Comparison of ENCODE assay signal across 14 cellular contexts in the genomic region with DNA sequence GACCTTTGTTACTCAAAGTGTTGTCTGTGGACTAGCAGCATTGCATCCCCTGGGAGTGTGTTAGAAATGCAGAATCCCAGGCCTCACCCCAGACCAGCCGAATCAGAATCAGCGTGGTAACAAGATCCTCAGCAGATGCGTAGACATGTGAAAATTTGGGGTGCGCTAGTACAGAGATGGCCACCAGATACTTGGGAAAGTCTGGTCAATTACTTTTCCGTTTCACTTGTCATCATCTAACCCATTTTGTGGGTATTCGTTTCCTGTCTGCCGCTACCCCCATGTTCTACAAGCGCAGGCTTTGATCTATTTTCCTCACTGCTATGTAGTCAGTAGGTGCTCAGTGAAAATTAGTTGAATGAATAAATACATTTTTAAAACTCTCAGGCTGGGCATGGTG. TPM values are rescaled to one million over a fixed set of nuclear protein-coding genes. Genes with fewer than 3 reads are reported as not detected.
DNase-seq lines count a peak whose midpoint lies in the region; ATAC-seq and TF ChIP-seq lines count a peak whose summit lies in the region.
"Had no signal": no experiment of that assay in that cellular context is flagged by ENCODE, and none has a peak within 500 bp of the region (broad histone marks: within the 10 kb centered on the region; RNA-seq: fewer than 3 reads in every experiment).

No MANE protein-coding gene starts in this region.

- peak overlapping the region in 3 of 9 donors; percentile 4 to 78 (median 8) for H3K27ac Mint-ChIP-seq in naive thymus-derived CD4-positive, alpha-beta T cell
- H3K27ac Mint-ChIP-seq in mesothelial cell of epicardium: no peak overlapping the region

- no peak overlapping the region for H3K27ac ChIP-seq in naive thymus-derived CD4-positive, alpha-beta T cell (ENCODE audit: low read depth, low read length)
- no peak overlapping the region for H3K27ac ChIP-seq in dorsolateral prefrontal cortex
- H3K27ac ChIP-seq in lower lobe of right lung: no peak overlapping the region

- H3K4me3 ChIP-seq in naive thymus-derived CD4-positive, alpha-beta T cell (ENCODE audit: low read length): no peak overlapping the region
- no peak overlapping the region for H3K4me3 ChIP-seq in dorsolateral prefrontal cortex
- H3K4me3 ChIP-seq in lower lobe of right lung: no peak overlapping the region

- H3K36me3 ChIP-seq in naive thymus-derived CD4-positive, alpha-beta T cell (ENCODE audit: control insufficient read depth in 2 of 3, insufficient read depth in 3 of 3, low read length in 3 of 3): no peaks in the 10 kb centered on the region
- no peaks in the 10 kb centered on the region for H3K36me3 ChIP-seq in lower lobe of right lung

- DNase-seq in naive thymus-derived CD4-positive, alpha-beta T cell: peak in 2 of 9 donors; percentile 10 to 24
- no peak for DNase-seq in mesothelial cell of epicardium (ENCODE audit: low spot score in 2 of 2, unreplicated experiment in 2 of 2)
- DNase-seq in dorsolateral prefrontal cortex: no peak
- no peak for DNase-seq in lower lobe of right lung
- DNase-seq: amygdala; NCI-H2081; OCI-M1; stimulated activated CD4-positive, alpha-beta T cell treated with anti-CD3 and anti-CD28 coated beads, Interleukin-4, amount 100 ng/mL, for 4 hours had no signal

- H3K4me1 ChIP-seq in naive thymus-derived CD4-positive, alpha-beta T cell (ENCODE audit: control insufficient read depth in 2 of 2, insufficient read depth in 2 of 2, low read length in 2 of 2): peaks cover 7 to 8% of the 10 kb centered on the region in 2 donors
- H3K4me1 ChIP-seq in lower lobe of right lung: no peaks in the 10 kb centered on the region

- H3K9me3 Mint-ChIP-seq in naive thymus-derived CD4-positive, alpha-beta T cell: no peaks in the 10 kb centered on the region
- no peaks in the 10 kb centered on the region for H3K9me3 Mint-ChIP-seq in mesothelial cell of epicardium

- no peaks in the 10 kb centered on the region for H3K36me3 Mint-ChIP-seq in naive thymus-derived CD4-positive, alpha-beta T cell
- no peaks in the 10 kb centered on the region for H3K36me3 Mint-ChIP-seq in mesothelial cell of epicardium

- POLR2A ChIA-PET in naive thymus-derived CD4-positive, alpha-beta T cell (lab: Charles Lee): no interaction called here

- CTCF ChIA-PET in naive thymus-derived CD4-positive, alpha-beta T cell (lab: Charles Lee): no interaction called here

- ATAC-seq in GM18502 (IDR thresholded peaks at IDR 0.05; ENCODE audit: poor library complexity, unreplicated experiment) (peak; percentile 75), GM21447 (IDR thresholded peaks at IDR 0.05; ENCODE audit: unreplicated experiment) (peak; percentile 84), HG03442 (IDR thresholded peaks at IDR 0.05; ENCODE audit: unreplicated experiment) (peak; percentile 72), lower lobe of right lung (no peak)
- ATAC-seq in naive thymus-derived CD4-positive, alpha-beta T cell: peak; percentile 29

- no peak for TF ChIP-seq CTCF in mesothelial cell of epicardium (IDR thresholded peaks at IDR 0.05; ENCODE audit: unreplicated experiment)
- TF ChIP-seq CTCF in dorsolateral prefrontal cortex (IDR thresholded peaks at IDR 0.05 in 54 of 56, conservative IDR thresholded peaks at IDR 0.05 in 2 of 56; ENCODE audit: low read depth in 1 of 56, partially characterized antibody in 56 of 56): no peak
- TF ChIP-seq CTCF in lower lobe of right lung (IDR thresholded peaks at IDR 0.05): no peak

- H3K27me3 ChIP-seq in naive thymus-derived CD4-positive, alpha-beta T cell (ENCODE audit: control insufficient read depth in 2 of 2, insufficient read depth in 2 of 2, low read length in 2 of 2): no peaks in the 10 kb centered on the region
- H3K27me3 ChIP-seq in dorsolateral prefrontal cortex: peaks cover 0 to 4% (median 0%) of the 10 kb centered on the region in 45 donors
- no peaks in the 10 kb centered on the region for H3K27me3 ChIP-seq in lower lobe of right lung (ENCODE audit: low read depth)

- intact Hi-C loops in naive thymus-derived CD4-positive, alpha-beta T cell (cut with micrococcal nuclease): no loop called here
- intact Hi-C loops in dorsolateral prefrontal cortex (cut with DNase I): no loop called here
- intact Hi-C loops in lower lobe of right lung (cut with DNase I): no loop called here

- peaks cover 0 to 23% (median 3%) of the 10 kb centered on the region in 5 donors for H3K27me3 Mint-ChIP-seq in naive thymus-derived CD4-positive, alpha-beta T cell
- H3K27me3 Mint-ChIP-seq in mesothelial cell of epicardium (ENCODE audit: low read depth): peaks cover 2% of the 10 kb centered on the region

- peak overlapping the region in 2 of 10 donors; percentile 38 to 41 for H3K4me3 Mint-ChIP-seq in naive thymus-derived CD4-positive, alpha-beta T cell
- no peak overlapping the region for H3K4me3 Mint-ChIP-seq in mesothelial cell of epicardium

- H3K9me3 ChIP-seq in naive thymus-derived CD4-positive, alpha-beta T cell (ENCODE audit: control insufficient read depth in 2 of 3, low read length in 3 of 3): no peaks in the 10 kb centered on the region
- no peaks in the 10 kb centered on the region for H3K9me3 ChIP-seq in lower lobe of right lung

- peaks cover 8 to 24% (median 18%) of the 10 kb centered on the region in 7 donors for H3K4me1 Mint-ChIP-seq in naive thymus-derived CD4-positive, alpha-beta T cell
- no peaks in the 10 kb centered on the region for H3K4me1 Mint-ChIP-seq in mesothelial cell of epicardium

RNA-seq across cellular contexts. Expression of gene HERPUD1, which starts 33.1 kb away (rescaled TPM):
- 100 to 1,000 TPM; 102 to 226 (median 131) TPM for total RNA-seq in naive thymus-derived CD4-positive, alpha-beta T cell
- polyA plus RNA-seq in naive thymus-derived CD4-positive, alpha-beta T cell: 10 to 100 TPM; 42.0 to 61.8 TPM
- total RNA-seq in mesothelial cell of epicardium (77.4 to 80.5 TPM (median 79.8 TPM) in 3 replicates), dorsolateral prefrontal cortex (100 to 1,000 TPM in 100 of 120 experiments, 10 to 100 TPM in 20; 76.8 to 213 (median 118) TPM), lower lobe of right lung (174 TPM)

RNA-seq across cellular contexts. Expression of gene SLC12A3, which starts 33.8 kb away (rescaled TPM):
- total RNA-seq in naive thymus-derived CD4-positive, alpha-beta T cell: under 1 TPM in 2 of 5 experiments, not detected in 3; 0.08 to 0.49 TPM
- polyA plus RNA-seq in naive thymus-derived CD4-positive, alpha-beta T cell: not detected
- total RNA-seq in mesothelial cell of epicardium (not detected in 3 replicates), dorsolateral prefrontal cortex (1 to 10 TPM in 20 of 120 experiments, under 1 TPM in 80, not detected in 20; 0.10 to 3.2 (median 0.46) TPM), lower lobe of right lung (not detected)
- total RNA-seq: dermis microvascular lymphatic vessel endothelial cell; subcutaneous adipose tissue; T-helper 1 cell treated with Interleukin-12 subunit alpha and Interleukin-12 subunit beta and Interleukin-4 antibody, amounts not matched to agents 30 ng/mL and 1 ng/mL, for 36 hours had no signal

Comparison
In these comparisons a context has a peak if more than half of its experiments do, and no peak if none do; other contexts are left out.
1. ATAC-seq: peak in GM18502 (single experiment), GM21447 (single experiment), HG03442 (single experiment) and naive thymus-derived CD4-positive, alpha-beta T cell (single experiment); none in lower lobe of right lung (0 of 2).